16 cellular contexts compared by ENCODE assay signal in genomic region chr3:64341355-64341754, GRCh38.
DNase-seq lines count a peak whose midpoint lies in the region; FAIRE-seq and TF ChIP-seq lines count a peak whose summit lies in the region.
"Had no signal": no experiment of that assay in that cellular context is flagged by ENCODE, and none has a peak within 500 bp of the region (broad histone marks: within the 10 kb centered on the region; RNA-seq: fewer than 3 reads in every experiment).

No MANE protein-coding gene starts in this region.

- H3K4me3 ChIP-seq in Peyer's patch (no peak overlapping the region), esophagus (ENCODE audit: low read depth in 1 of 2, low read length in 2 of 2) (no peak overlapping the region), muscle layer of duodenum (ENCODE audit: low read depth in 1 of 2, low read length in 2 of 2) (peak overlapping the region in 1 of 2 donors; percentile 30), subcutaneous abdominal adipose tissue (ENCODE audit: low read depth in 1 of 5, low read length in 5 of 5) (peak overlapping the region in 1 of 5 donors; percentile 34), MG63 (no peak overlapping the region)
- H3K4me3 ChIP-seq: upper lobe of left lung had no signal

- no peaks in the 10 kb centered on the region for H3K9me3 ChIP-seq in Peyer's patch
- H3K9me3 ChIP-seq in esophagus (ENCODE audit: control insufficient read depth in 2 of 2, insufficient read depth in 1 of 2, low read depth in 1 of 2, low read length in 1 of 2), result no peaks in the 10 kb centered on the region
- H3K9me3 ChIP-seq in muscle layer of duodenum (ENCODE audit: control insufficient read depth in 1 of 2, low read length in 2 of 2), result no peaks in the 10 kb centered on the region
- H3K9me3 ChIP-seq in subcutaneous abdominal adipose tissue (ENCODE audit: control insufficient read depth in 5 of 5, low read length in 5 of 5), result no peaks in the 10 kb centered on the region
- no peaks in the 10 kb centered on the region for H3K9me3 ChIP-seq in MG63
- H3K9me3 ChIP-seq: upper lobe of left lung had no signal

- H3K4me1 ChIP-seq in Peyer's patch, result peaks cover 0 to 4% (median 0%) of the 10 kb centered on the region in 4 donors
- H3K4me1 ChIP-seq in esophagus (ENCODE audit: control insufficient read depth in 2 of 2, insufficient read depth in 2 of 2, low read length in 1 of 2), result peaks cover 0 to 3% of the 10 kb centered on the region in 2 donors
- H3K4me1 ChIP-seq in muscle layer of duodenum (ENCODE audit: control insufficient read depth in 1 of 2, insufficient read depth in 2 of 2, low read length in 2 of 2), result peaks cover 8 to 30% of the 10 kb centered on the region in 2 donors
- peaks cover 3 to 34% (median 20%) of the 10 kb centered on the region in 5 donors for H3K4me1 ChIP-seq in subcutaneous abdominal adipose tissue (ENCODE audit: control insufficient read depth in 5 of 5, insufficient read depth in 5 of 5, low read length in 5 of 5)

- H3K36me3 ChIP-seq in Peyer's patch (no peaks in the 10 kb centered on the region), esophagus (ENCODE audit: control insufficient read depth in 2 of 2, insufficient read depth in 2 of 2, low read length in 1 of 2) (no peaks in the 10 kb centered on the region), muscle layer of duodenum (ENCODE audit: control insufficient read depth in 1 of 2, insufficient read depth in 2 of 2, low read length in 2 of 2) (no peaks in the 10 kb centered on the region), subcutaneous abdominal adipose tissue (ENCODE audit: control insufficient read depth in 5 of 5, insufficient read depth in 5 of 5, low read length in 5 of 5) (no peaks in the 10 kb centered on the region), MG63 (no peaks in the 10 kb centered on the region)
- H3K36me3 ChIP-seq: upper lobe of left lung had no signal

- TF ChIP-seq CTCF in Peyer's patch (IDR thresholded peaks at IDR 0.05), result no peak

- H3K27ac ChIP-seq in Peyer's patch, result peak overlapping the region in 3 of 4 donors; percentile 20 to 70 (median 69)
- peak overlapping the region; percentile 10 to 15 for H3K27ac ChIP-seq in esophagus (ENCODE audit: low read depth in 2 of 2, low read length in 1 of 2)
- H3K27ac ChIP-seq in muscle layer of duodenum (ENCODE audit: low read length), result peak overlapping the region; percentile 85
- peak overlapping the region; percentile 22 for H3K27ac ChIP-seq in subcutaneous abdominal adipose tissue (ENCODE audit: low read depth, low read length)

- H3K9ac ChIP-seq in subcutaneous abdominal adipose tissue (ENCODE audit: low read length in 5 of 5), result no peak overlapping the region

- no peak for FAIRE-seq in GM12891 (lab: Jason Lieb, UNC)

- no peak for TF ChIP-seq POLR2A in Peyer's patch (IDR thresholded peaks at IDR 0.05)
- no peak for TF ChIP-seq POLR2A in GM12891 (IDR thresholded peaks at IDR 0.05; ENCODE audit: low read depth, low read length)

- no peak for DNase-seq in Peyer's patch
- DNase-seq in MG63, result no peak
- no peak for DNase-seq in NCI-H2081 treated with DMSO at 0.1 percent for 48 hours (lab: John Stamatoyannopoulos, UW)
- no peak for DNase-seq in GM12891 (ENCODE audit: insufficient read length, low spot score)
- no peak for DNase-seq in globus pallidus (ENCODE audit: low spot score)
- DNase-seq: activated CD4-positive, alpha-beta memory T cell treated with anti-CD3 and anti-CD28 coated beads for 36 hours; CD4-positive, alpha-beta T cell; dermis blood vessel endothelial cell; NCI-H1048; SHP77 treated with DMSO at 0.1 percent for 48 hours; stimulated activated CD4-positive, alpha-beta T cell treated with anti-CD3 and anti-CD28 coated beads, Interleukin-4, amount 100 ng/mL, for 1 hour; T-helper 9 cell; upper lobe of left lung had no signal

- no peaks in the 10 kb centered on the region for H3K27me3 ChIP-seq in Peyer's patch
- no peaks in the 10 kb centered on the region for H3K27me3 ChIP-seq in esophagus (ENCODE audit: control insufficient read depth in 1 of 2, insufficient read depth in 2 of 2, low read length in 2 of 2)
- H3K27me3 ChIP-seq in muscle layer of duodenum (ENCODE audit: low read depth, low read length), result no peaks in the 10 kb centered on the region
- no peaks in the 10 kb centered on the region for H3K27me3 ChIP-seq in subcutaneous abdominal adipose tissue (ENCODE audit: control insufficient read depth in 5 of 5, insufficient read depth in 4 of 5, low read length in 5 of 5)
- no peaks in the 10 kb centered on the region for H3K27me3 ChIP-seq in MG63
- H3K27me3 ChIP-seq: upper lobe of left lung had no signal

TF ChIP-seq in GM12891, 5 proteins besides CTCF, POLR2A, EP300 and RAD21:
- no peak for TF ChIP-seq TAF1 (IDR thresholded peaks at IDR 0.05; ENCODE audit: low read depth, low read length)
- TF ChIP-seq SPI1 (IDR thresholded peaks at IDR 0.05; ENCODE audit: low read depth, low read length), result no peak
- no peak for TF ChIP-seq POLR2AphosphoS5 (IDR thresholded peaks at IDR 0.05; ENCODE audit: low read depth, low read length)
- no peak for TF ChIP-seq POU2F2 (IDR thresholded peaks at IDR 0.05; ENCODE audit: low read depth, low read length)
- TF ChIP-seq PAX5 (IDR thresholded peaks at IDR 0.05; ENCODE audit: insufficient read depth, low read length, severe bottlenecking), result no peak
TF ChIP-seq in GM12891: peak in this region for 0.

Comparison
In these comparisons a context has a peak if more than half of its experiments do, and no peak if none do; other contexts are left out.
1. H3K27ac ChIP-seq: peak in every context shown above with its lines; median percentile 85 in muscle layer of duodenum; 69 in Peyer's patch; 22 in subcutaneous abdominal adipose tissue; 12 in esophagus.